ENCODE assay signal across 9 cellular contexts in the genomic region with DNA sequence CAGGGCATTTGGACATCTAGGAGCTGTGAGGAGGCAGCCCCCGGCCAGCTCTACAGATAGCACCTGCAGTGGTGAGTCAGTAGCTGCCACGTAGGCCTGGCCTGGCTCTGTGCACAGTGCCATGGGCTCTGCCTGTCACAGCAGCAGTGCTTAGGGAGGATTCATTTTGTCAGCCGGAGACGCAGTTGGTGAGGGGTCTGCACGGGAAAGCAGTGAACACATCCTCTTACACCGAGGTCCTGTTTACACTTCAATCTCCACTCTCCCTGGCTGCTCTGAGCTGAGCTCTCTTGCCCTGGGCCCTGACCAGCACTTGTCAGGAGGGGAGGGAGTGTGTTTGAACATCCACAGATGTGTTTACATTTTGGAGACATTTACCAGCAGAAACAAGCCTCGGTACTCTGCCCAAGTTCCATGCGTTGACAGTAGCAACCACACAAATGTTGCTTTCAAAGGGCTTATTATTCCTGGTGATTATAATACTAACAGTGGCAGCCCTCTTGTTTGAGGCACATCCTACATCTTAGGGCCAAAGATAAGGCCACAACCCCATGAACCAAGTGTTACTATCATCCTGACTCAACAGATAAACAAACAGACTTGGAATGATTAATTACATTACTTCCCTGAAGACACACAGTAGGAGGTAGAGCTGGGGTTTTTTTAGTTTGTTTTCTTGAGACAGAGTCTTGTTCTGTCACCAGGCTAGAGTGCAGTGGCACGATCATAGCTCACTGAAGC.
A peak's percentile ranks its signal among the peaks of the same experiment; 100 is the strongest.
DNase-seq lines count a peak whose midpoint lies in the region; ATAC-seq and TF ChIP-seq lines count a peak whose summit lies in the region.
"Had no signal": no experiment of that assay in that cellular context is flagged by ENCODE, and none has a peak within 500 bp of the region (broad histone marks: within the 10 kb centered on the region; RNA-seq: fewer than 3 reads in every experiment).

No MANE protein-coding gene starts in this region.

- H3K27me3 ChIP-seq in foreskin keratinocyte = peaks cover 14% of the 10 kb centered on the region
- H3K27me3 ChIP-seq in H7 (ENCODE audit: control insufficient read depth, insufficient read depth, low read length) = no peaks in the 10 kb centered on the region

- H3K36me3 Mint-ChIP-seq in activated CD4-positive, alpha-beta T cell treated with anti-CD3 and anti-CD28 coated beads for 36 hours (ENCODE audit: low read depth) = no peaks in the 10 kb centered on the region
- H3K36me3 Mint-ChIP-seq in T-helper 17 cell (ENCODE audit: low read depth) = peaks cover 11% of the 10 kb centered on the region

- peak; percentile 94 for ATAC-seq in activated CD4-positive, alpha-beta T cell treated with anti-CD3 and anti-CD28 coated beads for 36 hours
- peak; percentile 47 for ATAC-seq in foreskin keratinocyte
- ATAC-seq in T-helper 17 cell = no peak

- intact Hi-C loops in activated CD4-positive, alpha-beta T cell treated with anti-CD3 and anti-CD28 coated beads for 36 hours (cut with DNase I, micrococcal nuclease) = no loop called here

- H3K27me3 Mint-ChIP-seq in activated CD4-positive, alpha-beta T cell treated with anti-CD3 and anti-CD28 coated beads for 36 hours = peaks cover 16% of the 10 kb centered on the region
- H3K27me3 Mint-ChIP-seq in T-helper 17 cell = peaks cover 48% of the 10 kb centered on the region

- H3K9me3 Mint-ChIP-seq in activated CD4-positive, alpha-beta T cell treated with anti-CD3 and anti-CD28 coated beads for 36 hours (ENCODE audit: low read depth) = no peaks in the 10 kb centered on the region

- POLR2A ChIA-PET in activated CD4-positive, alpha-beta T cell treated with anti-CD3 and anti-CD28 coated beads for 36 hours (lab: Charles Lee) = no interaction called here

- DNase-seq in activated CD4-positive, alpha-beta T cell treated with anti-CD3 and anti-CD28 coated beads for 36 hours = peak; percentile 30
- no peak for DNase-seq in activated CD4-positive, alpha-beta T cell treated with anti-CD3 and anti-CD28 coated beads for 1 hour
- DNase-seq in RPMI7951 (ENCODE audit: low read depth) (peak; percentile 51), foreskin keratinocyte (peak in 1 of 2 donors; percentile 40), substantia nigra (lab: John Stamatoyannopoulos, UW) (peak in 22 of 49 donors; percentile 6 to 63 (median 28)), T-helper 17 cell (no peak), AML-193 (lab: John Stamatoyannopoulos, UW) (no peak), H7 (no peak)
- DNase-seq: stimulated activated CD4-positive, alpha-beta T cell treated with anti-CD3 and anti-CD28 coated beads, Interleukin-2, amount 100 ng/mL, for 48 hours had no signal

- H3K4me1 Mint-ChIP-seq in activated CD4-positive, alpha-beta T cell treated with anti-CD3 and anti-CD28 coated beads for 36 hours = peaks cover 9% of the 10 kb centered on the region
- peaks cover 4% of the 10 kb centered on the region for H3K4me1 Mint-ChIP-seq in T-helper 17 cell

- H3K36me3 ChIP-seq in H7 (replicated peaks; ENCODE audit: control insufficient read depth, insufficient read depth, low read length) = no peaks in the 10 kb centered on the region

- H3K4me3 ChIP-seq in H7 (ENCODE audit: insufficient read depth, low read depth, low read length) = no peak overlapping the region

- H3K27ac ChIP-seq in foreskin keratinocyte (no peak overlapping the region), substantia nigra (ENCODE audit: low read depth, low read length, poor library complexity, severe bottlenecking) (peak overlapping the region; percentile 91)

- H3K27ac Mint-ChIP-seq in activated CD4-positive, alpha-beta T cell treated with anti-CD3 and anti-CD28 coated beads for 36 hours = no peak overlapping the region
- no peak overlapping the region for H3K27ac Mint-ChIP-seq in T-helper 17 cell

- TF ChIP-seq CTCF in foreskin keratinocyte (conservative IDR thresholded peaks at IDR 0.05) = no peak

- no peak overlapping the region for H3K4me3 Mint-ChIP-seq in activated CD4-positive, alpha-beta T cell treated with anti-CD3 and anti-CD28 coated beads for 36 hours
- no peak overlapping the region for H3K4me3 Mint-ChIP-seq in T-helper 17 cell

- CTCF ChIA-PET in activated CD4-positive, alpha-beta T cell treated with anti-CD3 and anti-CD28 coated beads for 36 hours (lab: Charles Lee) = interaction anchor here (0.9 to 1.9 kb wide), 3 partner anchors 14 to 336 kb away, joined by 3 to 7 read pairs (median 3); no protein-coding TSS in a partner anchor

- H3K9me3 ChIP-seq in T-helper 17 cell (ENCODE audit: control insufficient read depth, low read length, poor library complexity, severe bottlenecking) = no peaks in the 10 kb centered on the region

- no peaks in the 10 kb centered on the region for H3K4me1 ChIP-seq in foreskin keratinocyte

Comparison
In these comparisons a context has a peak if more than half of its experiments do, and no peak if none do; other contexts are left out.
1. DNase-seq: peak in activated CD4-positive, alpha-beta T cell treated with anti-CD3 and anti-CD28 coated beads for 36 hours (single experiment) and RPMI7951 (single experiment); none in activated CD4-positive, alpha-beta T cell treated with anti-CD3 and anti-CD28 coated beads for 1 hour (single experiment), T-helper 17 cell (0 of 3), AML-193 (0 of 2) and H7 (single experiment).